ENCODE assay signal across 17 cellular contexts in the genomic region with DNA sequence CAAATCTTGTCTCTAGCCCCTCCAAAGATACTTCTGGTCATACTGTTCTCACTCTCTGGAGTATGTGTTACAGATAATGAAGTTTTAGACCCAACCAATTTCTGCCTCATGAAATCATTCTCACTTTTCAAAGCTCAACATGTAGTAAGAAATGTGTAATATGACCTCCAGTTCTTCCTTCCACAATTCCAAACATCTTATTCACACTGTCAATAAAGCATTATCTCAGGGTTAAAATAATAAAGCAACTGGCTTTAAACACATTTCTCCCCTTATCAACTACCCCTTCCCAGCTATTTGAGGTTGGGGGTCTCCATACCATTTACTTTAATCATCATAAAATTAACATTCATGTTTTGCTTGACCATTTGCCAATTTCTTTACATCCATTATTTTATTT.
"Had no signal": no experiment of that assay in that cellular context is flagged by ENCODE, and none has a peak within 500 bp of the region (broad histone marks: within the 10 kb centered on the region; RNA-seq: fewer than 3 reads in every experiment).

No MANE protein-coding gene starts in this region.

- H3K27me3 Mint-ChIP-seq: activated B cell treated with CpG ODN at 0.5 μM for 24 hours, brain, type B pancreatic cell had no signal

- H3K9me3 ChIP-seq: adrenal gland, suprapubic skin had no signal

- DNase-seq: activated B cell treated with CpG ODN at 0.5 μM for 24 hours; activated CD4-positive, alpha-beta T cell treated with anti-CD3 and anti-CD28 coated beads, Interleukin-2, amount 10 ng/mL, durations not matched to agents 7 days and 5 days; activated CD8-positive, alpha-beta memory T cell treated with anti-CD3 and anti-CD28 coated beads for 24 hours; activated naive CD4-positive, alpha-beta T cell treated with anti-CD3 and anti-CD28 coated beads, Interleukin-2, amount 50 U/mL, for 16 hours; adrenal gland; left colon; midbrain; naive thymus-derived CD4-positive, alpha-beta T cell; stimulated activated CD4-positive, alpha-beta T cell treated with anti-CD3 and anti-CD28 coated beads, Interleukin-4, amount 100 ng/mL, for 1 hour; stimulated activated CD8-positive, alpha-beta memory T cell treated with anti-CD3 and anti-CD28 coated beads, Interleukin-4, amount 100 ng/mL, for 48 hours; stimulated activated naive CD8-positive, alpha-beta T cell treated with anti-CD3 and anti-CD28 coated beads, Interleukin-15, Interleukin-2, amounts not matched to agents 100 U/mL and 50 U/mL, for 24 hours had no signal

- ATAC-seq: left colon; naive thymus-derived CD4-positive, alpha-beta T cell; sciatic nerve; stimulated activated naive CD8-positive, alpha-beta T cell treated with anti-CD3 and anti-CD28 coated beads, Interleukin-15, Interleukin-2, amounts not matched to agents 100 U/mL and 50 U/mL, for 24 hours had no signal

- H3K4me1 ChIP-seq: adrenal gland, suprapubic skin had no signal

- H3K27ac ChIP-seq: adrenal gland, suprapubic skin had no signal

- H3K36me3 Mint-ChIP-seq: brain; naive thymus-derived CD4-positive, alpha-beta T cell; type B pancreatic cell had no signal

- H3K9me3 Mint-ChIP-seq: activated CD4-positive, alpha-beta T cell treated with anti-CD3 and anti-CD28 coated beads, Interleukin-2, amount 10 ng/mL, durations not matched to agents 7 days and 5 days; brain; T-helper 1 cell treated with Interleukin-12 subunit alpha and Interleukin-12 subunit beta and Interleukin-4 antibody, amounts not matched to agents 30 μg/mL and 1 μg/mL, for 36 hours; type B pancreatic cell had no signal

- H3K4me3 Mint-ChIP-seq: activated B cell treated with CpG ODN at 0.5 μM for 24 hours; activated CD4-positive, alpha-beta T cell treated with anti-CD3 and anti-CD28 coated beads, Interleukin-2, amount 10 ng/mL, durations not matched to agents 7 days and 5 days; brain; naive thymus-derived CD4-positive, alpha-beta T cell; T-helper 1 cell treated with Interleukin-12 subunit alpha and Interleukin-12 subunit beta and Interleukin-4 antibody, amounts not matched to agents 30 μg/mL and 1 μg/mL, for 36 hours; type B pancreatic cell had no signal

- H3K27me3 ChIP-seq: adrenal gland, suprapubic skin had no signal

- H3K27ac Mint-ChIP-seq: activated B cell treated with CpG ODN at 0.5 μM for 24 hours; activated CD4-positive, alpha-beta T cell treated with anti-CD3 and anti-CD28 coated beads, Interleukin-2, amount 10 ng/mL, durations not matched to agents 7 days and 5 days; naive thymus-derived CD4-positive, alpha-beta T cell; T-helper 1 cell treated with Interleukin-12 subunit alpha and Interleukin-12 subunit beta and Interleukin-4 antibody, amounts not matched to agents 30 μg/mL and 1 μg/mL, for 36 hours; type B pancreatic cell had no signal

- H3K4me3 ChIP-seq: adrenal gland, lung, suprapubic skin had no signal

- H3K36me3 ChIP-seq: adrenal gland, suprapubic skin had no signal
